In genomic region chr4:112910109-112910736, GRCh38 we compare ENCODE assay signal across 8 cellular contexts.
DNase-seq lines count a peak whose midpoint lies in the region; ATAC-seq and TF ChIP-seq lines count a peak whose summit lies in the region.

No MANE protein-coding gene starts in this region.

- H3K36me3 ChIP-seq in left ventricle myocardium inferior = no peaks in the 10 kb centered on the region
- H3K36me3 ChIP-seq in CD8-positive, alpha-beta memory T cell (ENCODE audit: insufficient read depth, low read length) = no peaks in the 10 kb centered on the region

- peaks cover 3% of the 10 kb centered on the region for H3K9me3 Mint-ChIP-seq in natural killer cell treated with Interleukin-12 subunit alpha and Interleukin-12 subunit beta and Interleukin-15 and Interleukin-18, amount 100 ng/mL, for 72 hours
- no peaks in the 10 kb centered on the region for H3K9me3 Mint-ChIP-seq in activated CD4-positive, alpha-beta T cell treated with anti-CD3 and anti-CD28 coated beads, Interleukin-2, amount 10 ng/mL, durations not matched to agents 7 days and 5 days
- H3K9me3 Mint-ChIP-seq in activated CD8-positive, alpha-beta memory T cell treated with anti-CD3 and anti-CD28 coated beads, Interleukin-2, amount 10 ng/mL, durations not matched to agents 7 days and 5 days (ENCODE audit: low read depth) = no peaks in the 10 kb centered on the region
- peaks cover 0 to 4% (median 0%) of the 10 kb centered on the region in 5 donors for H3K9me3 Mint-ChIP-seq in CD8-positive, alpha-beta memory T cell

- no peak overlapping the region for H3K4me3 Mint-ChIP-seq in natural killer cell treated with Interleukin-12 subunit alpha and Interleukin-12 subunit beta and Interleukin-15 and Interleukin-18, amount 100 ng/mL, for 72 hours
- no peak overlapping the region for H3K4me3 Mint-ChIP-seq in activated CD4-positive, alpha-beta T cell treated with anti-CD3 and anti-CD28 coated beads, Interleukin-2, amount 10 ng/mL, durations not matched to agents 7 days and 5 days
- H3K4me3 Mint-ChIP-seq in activated CD8-positive, alpha-beta memory T cell treated with anti-CD3 and anti-CD28 coated beads, Interleukin-2, amount 10 ng/mL, durations not matched to agents 7 days and 5 days = no peak overlapping the region
- H3K4me3 Mint-ChIP-seq in CD8-positive, alpha-beta memory T cell = peak overlapping the region in 1 of 7 donors; percentile 28

- POLR2A ChIA-PET in activated CD4-positive, alpha-beta T cell treated with anti-CD3 and anti-CD28 coated beads, Interleukin-2, amount 10 ng/mL, durations not matched to agents 7 days and 5 days (lab: Charles Lee) = no interaction called here
- POLR2A ChIA-PET in CD8-positive, alpha-beta memory T cell (lab: Charles Lee) = no interaction called here

- intact Hi-C loops in left ventricle myocardium inferior (cut with micrococcal nuclease) = no loop called here

- peak; percentile 58 for ATAC-seq in GM19395 (IDR thresholded peaks at IDR 0.05; ENCODE audit: unreplicated experiment)
- ATAC-seq in natural killer cell treated with Interleukin-12 subunit alpha and Interleukin-12 subunit beta and Interleukin-15 and Interleukin-18, amount 100 ng/mL, for 72 hours = no peak
- ATAC-seq in activated CD8-positive, alpha-beta memory T cell treated with anti-CD3 and anti-CD28 coated beads, Interleukin-2, amount 10 ng/mL, durations not matched to agents 7 days and 5 days = no peak

- DNase-seq in NCI-H446 treated with DMSO at 0.1 percent for 48 hours (lab: John Stamatoyannopoulos, UW) (peak; percentile 88), left ventricle myocardium inferior (no peak), substantia nigra (lab: John Stamatoyannopoulos, UW) (peak in 15 of 49 donors; percentile 6 to 54 (median 29))
- no peak for DNase-seq in natural killer cell treated with Interleukin-12 subunit alpha and Interleukin-12 subunit beta and Interleukin-15 and Interleukin-18, amount 100 ng/mL, for 72 hours (ENCODE audit: low spot score)
- no peak for DNase-seq in activated CD4-positive, alpha-beta T cell treated with anti-CD3 and anti-CD28 coated beads, Interleukin-2, amount 10 ng/mL, durations not matched to agents 7 days and 5 days
- DNase-seq in activated CD8-positive, alpha-beta memory T cell treated with anti-CD3 and anti-CD28 coated beads, Interleukin-2, amount 10 ng/mL, durations not matched to agents 7 days and 5 days = no peak
- DNase-seq in CD8-positive, alpha-beta memory T cell = no peak

- H3K36me3 Mint-ChIP-seq in natural killer cell treated with Interleukin-12 subunit alpha and Interleukin-12 subunit beta and Interleukin-15 and Interleukin-18, amount 100 ng/mL, for 72 hours = no peaks in the 10 kb centered on the region
- H3K36me3 Mint-ChIP-seq in activated CD4-positive, alpha-beta T cell treated with anti-CD3 and anti-CD28 coated beads, Interleukin-2, amount 10 ng/mL, durations not matched to agents 7 days and 5 days (ENCODE audit: low read depth) = no peaks in the 10 kb centered on the region
- H3K36me3 Mint-ChIP-seq in activated CD8-positive, alpha-beta memory T cell treated with anti-CD3 and anti-CD28 coated beads, Interleukin-2, amount 10 ng/mL, durations not matched to agents 7 days and 5 days = no peaks in the 10 kb centered on the region
- H3K36me3 Mint-ChIP-seq in CD8-positive, alpha-beta memory T cell = no peaks in the 10 kb centered on the region

- peaks cover 10 to 17% of the 10 kb centered on the region in 2 donors for H3K27me3 Mint-ChIP-seq in natural killer cell treated with Interleukin-12 subunit alpha and Interleukin-12 subunit beta and Interleukin-15 and Interleukin-18, amount 100 ng/mL, for 72 hours
- H3K27me3 Mint-ChIP-seq in activated CD4-positive, alpha-beta T cell treated with anti-CD3 and anti-CD28 coated beads, Interleukin-2, amount 10 ng/mL, durations not matched to agents 7 days and 5 days = peaks cover 14% of the 10 kb centered on the region
- H3K27me3 Mint-ChIP-seq in activated CD8-positive, alpha-beta memory T cell treated with anti-CD3 and anti-CD28 coated beads, Interleukin-2, amount 10 ng/mL, durations not matched to agents 7 days and 5 days = peaks cover 23% of the 10 kb centered on the region
- peaks cover 1 to 5% of the 10 kb centered on the region in 2 donors for H3K27me3 Mint-ChIP-seq in CD8-positive, alpha-beta memory T cell

- CTCF ChIA-PET in activated CD4-positive, alpha-beta T cell treated with anti-CD3 and anti-CD28 coated beads, Interleukin-2, amount 10 ng/mL, durations not matched to agents 7 days and 5 days (lab: Charles Lee) = no interaction called here
- CTCF ChIA-PET in activated CD8-positive, alpha-beta memory T cell treated with anti-CD3 and anti-CD28 coated beads, Interleukin-2, amount 10 ng/mL, durations not matched to agents 7 days and 5 days (lab: Charles Lee) = no interaction called here
- CTCF ChIA-PET in CD8-positive, alpha-beta memory T cell (lab: Charles Lee) = no interaction called here

- no peaks in the 10 kb centered on the region for H3K27me3 ChIP-seq in left ventricle myocardium inferior (ENCODE audit: low read depth)
- no peaks in the 10 kb centered on the region for H3K27me3 ChIP-seq in CD8-positive, alpha-beta memory T cell (ENCODE audit: insufficient read depth, low read length, poor library complexity, severe bottlenecking)

- H3K27ac ChIP-seq in left ventricle myocardium inferior (replicated peaks) (peak overlapping the region; percentile 41), substantia nigra (ENCODE audit: low read depth, low read length, poor library complexity, severe bottlenecking) (peak overlapping the region; percentile 74)
- H3K27ac ChIP-seq in CD8-positive, alpha-beta memory T cell (ENCODE audit: low read depth, low read length) = no peak overlapping the region

- H3K9me3 ChIP-seq in left ventricle myocardium inferior (replicated peaks) = no peaks in the 10 kb centered on the region
- H3K9me3 ChIP-seq in CD8-positive, alpha-beta memory T cell (ENCODE audit: low read length) = no peaks in the 10 kb centered on the region

- H3K4me1 Mint-ChIP-seq in natural killer cell treated with Interleukin-12 subunit alpha and Interleukin-12 subunit beta and Interleukin-15 and Interleukin-18, amount 100 ng/mL, for 72 hours (ENCODE audit: low read depth in 2 of 2) = no peaks in the 10 kb centered on the region
- no peaks in the 10 kb centered on the region for H3K4me1 Mint-ChIP-seq in activated CD4-positive, alpha-beta T cell treated with anti-CD3 and anti-CD28 coated beads, Interleukin-2, amount 10 ng/mL, durations not matched to agents 7 days and 5 days
- H3K4me1 Mint-ChIP-seq in activated CD8-positive, alpha-beta memory T cell treated with anti-CD3 and anti-CD28 coated beads, Interleukin-2, amount 10 ng/mL, durations not matched to agents 7 days and 5 days = peaks cover 2% of the 10 kb centered on the region
- peaks cover 4 to 8% (median 7%) of the 10 kb centered on the region in 3 donors for H3K4me1 Mint-ChIP-seq in CD8-positive, alpha-beta memory T cell

- H3K27ac Mint-ChIP-seq in natural killer cell treated with Interleukin-12 subunit alpha and Interleukin-12 subunit beta and Interleukin-15 and Interleukin-18, amount 100 ng/mL, for 72 hours = no peak overlapping the region
- H3K27ac Mint-ChIP-seq in activated CD4-positive, alpha-beta T cell treated with anti-CD3 and anti-CD28 coated beads, Interleukin-2, amount 10 ng/mL, durations not matched to agents 7 days and 5 days = no peak overlapping the region
- H3K27ac Mint-ChIP-seq in activated CD8-positive, alpha-beta memory T cell treated with anti-CD3 and anti-CD28 coated beads, Interleukin-2, amount 10 ng/mL, durations not matched to agents 7 days and 5 days = no peak overlapping the region
- no peak overlapping the region for H3K27ac Mint-ChIP-seq in CD8-positive, alpha-beta memory T cell

- peak; percentile 45 for TF ChIP-seq CTCF in left ventricle myocardium inferior (IDR thresholded peaks at IDR 0.05; ENCODE audit: borderline replicate concordance)

- peaks cover 19% of the 10 kb centered on the region for H3K4me1 ChIP-seq in left ventricle myocardium inferior
- H3K4me1 ChIP-seq in CD8-positive, alpha-beta memory T cell (ENCODE audit: insufficient read depth, low read length) = no peaks in the 10 kb centered on the region

- peak overlapping the region; percentile 55 for H3K4me3 ChIP-seq in left ventricle myocardium inferior
- H3K4me3 ChIP-seq in CD8-positive, alpha-beta memory T cell (ENCODE audit: low read length) = no peak overlapping the region
